In genomic region chr2:64792310-64792709, GRCh38 we compare ENCODE assay signal across 1 cellular context.
TF ChIP-seq lines count a peak whose summit lies in the region.

No MANE protein-coding gene starts in this region.

TF ChIP-seq in H1, 55 proteins besides CTCF, POLR2A, EP300 and RAD21 (continued from another document):
- no peak for TF ChIP-seq SIX5 (IDR thresholded peaks at IDR 0.05; ENCODE audit: low read depth, low read length)
- no peak for TF ChIP-seq FOSL1 (IDR thresholded peaks at IDR 0.05; ENCODE audit: insufficient read depth, low read depth, low read length)
- no peak for TF ChIP-seq BRCA1 (IDR thresholded peaks at IDR 0.05; ENCODE audit: low read depth, low read length)
